Comparison of ENCODE assay signal across 1 cellular context in genomic region chr1:227909923-227910328, GRCh38.
TF ChIP-seq lines count a peak whose summit lies in the region.

No MANE protein-coding gene starts in this region.

TF ChIP-seq in HepG2, 621 proteins besides CTCF, POLR2A, EP300 and RAD21:
- TF ChIP-seq PCBP2 (optimal IDR thresholded peaks at IDR 0.05; ENCODE audit: low read depth, low read length, poor library complexity, severe bottlenecking) (peak; percentile 58), HNRNPK (IDR thresholded peaks at IDR 0.05; ENCODE audit: low read depth, low read length, poor library complexity, severe bottlenecking) (peak; percentile 31)
TF ChIP-seq in HepG2: peak in this region for 2; not testable (repeated sequence) for 619.
